Comparison of ENCODE assay signal across 8 cellular contexts in the genomic region with DNA sequence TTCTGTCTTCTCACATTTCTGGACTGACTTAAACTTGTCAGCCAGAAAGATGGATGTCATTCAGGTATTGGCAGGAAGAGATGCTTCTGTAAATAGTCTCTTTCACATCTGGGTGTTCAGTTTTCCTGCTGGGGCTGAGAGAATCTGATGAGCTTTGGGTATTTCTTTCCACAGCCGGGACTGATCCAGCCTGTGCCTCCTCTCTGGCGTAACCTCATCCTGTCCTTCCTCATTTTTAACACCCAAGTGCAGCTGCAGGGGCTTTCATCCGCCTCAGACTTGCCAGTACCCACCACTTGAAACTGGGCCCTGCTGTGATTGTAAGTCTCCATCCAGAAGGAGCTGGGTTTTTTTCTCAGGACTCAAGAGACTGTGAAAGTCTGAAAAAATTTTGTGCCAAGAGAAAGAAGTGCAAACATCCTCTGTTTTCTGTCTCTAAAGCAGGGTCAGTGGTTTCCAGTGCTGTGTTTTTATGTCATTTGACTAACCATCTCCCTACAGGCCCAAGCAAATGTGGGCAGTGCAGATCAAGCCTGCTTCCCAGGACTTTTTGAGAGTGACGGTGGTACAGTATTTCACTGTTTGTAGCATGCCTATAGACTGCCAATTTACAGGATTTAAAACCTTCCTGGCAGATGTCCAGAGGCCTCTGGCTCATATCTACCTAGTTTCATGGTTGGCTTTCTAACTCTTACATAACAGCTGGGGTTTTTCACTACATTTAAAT.
DNase-seq lines count a peak whose midpoint lies in the region; ATAC-seq, FAIRE-seq and TF ChIP-seq lines count a peak whose summit lies in the region.

No MANE protein-coding gene starts in this region.

- no peaks in the 10 kb centered on the region for H3K4me1 Mint-ChIP-seq in Calu3 (ENCODE audit: low read depth, unreplicated experiment)

- H3K4me3 ChIP-seq in mesodermal cell (ENCODE audit: extremely low read depth, insufficient read depth, low read length, poor library complexity, severe bottlenecking): no peak overlapping the region

- BruUV-seq in Calu3 (replicated peaks; lab: Mats Ljungman, UMichigan): no TSS peak

- H3K27me3 Mint-ChIP-seq in Calu3 (ENCODE audit: unreplicated experiment): no peaks in the 10 kb centered on the region

- ATAC-seq in GM18499 (IDR thresholded peaks at IDR 0.05; ENCODE audit: insufficient read depth, unreplicated experiment) (peak; percentile 42), HG03571 (IDR thresholded peaks at IDR 0.05; ENCODE audit: unreplicated experiment) (peak; percentile 54)

- H3K4me3 Mint-ChIP-seq in Calu3 (ENCODE audit: low read depth, unreplicated experiment): no peak overlapping the region

- peak overlapping the region; percentile 60 for H3K27ac ChIP-seq in mesodermal cell (ENCODE audit: low read depth, low read length, severe bottlenecking)

- TF ChIP-seq CTCF in D721Med (IDR thresholded peaks at IDR 0.05; ENCODE audit: insufficient read depth, missing control alignments): no peak
- TF ChIP-seq CTCF in Calu3 (IDR thresholded peaks at IDR 0.05; ENCODE audit: unreplicated experiment): no peak
- TF ChIP-seq CTCF in GM20000 (IDR thresholded peaks at IDR 0.05; ENCODE audit: extremely low read depth, missing control alignments): no peak

- no peaks in the 10 kb centered on the region for H3K36me3 ChIP-seq in mesodermal cell (ENCODE audit: control insufficient read depth, insufficient read depth, low read length)

- FAIRE-seq in D721Med (lab: Jason Lieb, UNC): no peak

- no peaks in the 10 kb centered on the region for H3K9me3 ChIP-seq in mesodermal cell (ENCODE audit: control insufficient read depth, low read length)

- no peaks in the 10 kb centered on the region for H3K36me3 Mint-ChIP-seq in Calu3 (ENCODE audit: insufficient read depth, unreplicated experiment)

- DNase-seq in brain pericyte (ENCODE audit: low read depth, low spot score) (peak; percentile 20), D721Med (ENCODE audit: insufficient read length, low spot score) (no peak), cortex of kidney (lab: John Stamatoyannopoulos, UW) (no peak), Calu3 (no peak), GM20000 (ENCODE audit: low spot score) (no peak)

- peaks cover 3% of the 10 kb centered on the region for H3K4me1 ChIP-seq in mesodermal cell (ENCODE audit: control insufficient read depth, insufficient read depth, low read length, poor library complexity, severe bottlenecking)

- H3K9me3 Mint-ChIP-seq in Calu3 (ENCODE audit: low read depth, unreplicated experiment): peaks cover 10% of the 10 kb centered on the region

- intact Hi-C loops in Calu3 (cut with micrococcal nuclease; ENCODE audit: unreplicated experiment): no loop called here

- H3K27ac Mint-ChIP-seq in Calu3 (ENCODE audit: unreplicated experiment): no peak overlapping the region

- CTCF ChIA-PET in Calu3 (lab: Charles Lee): no interaction called here

- WGBS in mesodermal cell (ENCODE audit: insufficient coverage in 2 of 2), 2 experiments: 80 to 100% methylated on average over 1 of the region's 4 CpGs
